ENCODE assay signal across 22 cellular contexts in the genomic region with DNA sequence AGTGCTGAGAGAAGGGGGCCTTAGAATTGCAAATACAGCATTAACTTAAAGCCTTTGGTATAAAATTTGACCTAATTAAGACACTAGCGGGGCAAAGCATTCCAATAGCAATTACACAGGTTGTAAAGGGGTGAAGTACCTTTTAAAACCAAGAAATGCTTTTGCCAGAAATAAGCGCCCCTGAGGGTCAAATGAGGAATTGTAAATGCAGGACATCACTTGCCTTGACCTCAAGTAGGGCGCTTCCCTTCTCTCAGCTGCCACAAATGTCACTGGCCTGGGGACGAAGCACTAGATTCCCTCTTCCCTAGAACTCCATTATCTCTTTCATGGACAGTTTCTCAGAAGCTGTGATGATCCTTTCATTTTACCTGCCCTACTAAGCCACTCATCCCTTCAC. TPM values are rescaled to one million over a fixed set of nuclear protein-coding genes. Genes with fewer than 3 reads are reported as not detected.
A peak's percentile ranks its signal among the peaks of the same experiment; 100 is the strongest.
DNase-seq lines count a peak whose midpoint lies in the region; FAIRE-seq and TF ChIP-seq lines count a peak whose summit lies in the region.
"Had no signal": no experiment of that assay in that cellular context is flagged by ENCODE, and none has a peak within 500 bp of the region (broad histone marks: within the 10 kb centered on the region; RNA-seq: fewer than 3 reads in every experiment).

No MANE protein-coding gene starts in this region.

- H4K8ac ChIP-seq in H9 (replicated peaks; ENCODE audit: insufficient read length, low read depth, low read length) (no peak overlapping the region), H1 (ENCODE audit: extremely low read depth, insufficient read depth, low read length) (no peak overlapping the region)

- H3K27me3 ChIP-seq in H9 (ENCODE audit: insufficient read depth, low read length) = no peaks in the 10 kb centered on the region
- H3K27me3 ChIP-seq in H1 (replicated peaks in 1 of 4; ENCODE audit: control insufficient read depth in 3 of 4, extremely low read depth in 1 of 4, insufficient read depth in 3 of 4, low read length in 3 of 4) = no peaks in the 10 kb centered on the region
- no peaks in the 10 kb centered on the region for H3K27me3 ChIP-seq in neural progenitor cell
- H3K27me3 ChIP-seq: BE2C had no signal

- no peak overlapping the region for H2BK12ac ChIP-seq in H9 (ENCODE audit: insufficient read length, low read depth, low read length)
- no peak overlapping the region for H2BK12ac ChIP-seq in H1 (ENCODE audit: low read depth, low read length)

- no peaks in the 10 kb centered on the region for H3K36me3 Mint-ChIP-seq in H9 (ENCODE audit: insufficient read depth in 1 of 3, low read depth in 3 of 3)
- no peaks in the 10 kb centered on the region for H3K36me3 Mint-ChIP-seq in neural progenitor cell
- no peaks in the 10 kb centered on the region for H3K36me3 Mint-ChIP-seq in activated CD4-positive, alpha-beta memory T cell treated with anti-CD3 and anti-CD28 coated beads, Interleukin-2, amount 10 ng/mL, durations not matched to agents 7 days and 5 days (ENCODE audit: low read depth)
- H3K36me3 Mint-ChIP-seq: IgD-negative memory B cell had no signal

- H2BK15ac ChIP-seq in H9 (ENCODE audit: low read depth, low read length) (no peak overlapping the region), H1 (ENCODE audit: low read length) (no peak overlapping the region)

- H3K79me1 ChIP-seq in H9 (ENCODE audit: insufficient read depth, low read depth, low read length, poor library complexity, severe bottlenecking) (no peaks in the 10 kb centered on the region), H1 (ENCODE audit: low read depth, low read length) (no peaks in the 10 kb centered on the region)

- WGBS in H9 (ENCODE audit: extremely low coverage, insufficient read length, low lambda C conversion rate) = no CpG with 5 or more reads among the region's 4 CpGs
- 61% methylated on average over 4 of the region's 4 CpGs; no CpG with 5 or more reads in 1 of the 2 experiments for WGBS in H1 (ENCODE audit: extremely low coverage in 1 of 2, insufficient coverage in 1 of 2, insufficient read length in 1 of 2, insufficient replicate concordance in 2 of 2, low coverage in 1 of 2, low lambda C conversion rate in 2 of 2, missing lambda C conversion rate in 1 of 2), 2 experiments

- H4K91ac ChIP-seq in H9 (ENCODE audit: insufficient read length, low read depth, low read length) = no peak overlapping the region
- H4K91ac ChIP-seq in H1 (replicated peaks; ENCODE audit: insufficient read length, low read length) = no peak overlapping the region

- H2BK120ac ChIP-seq in H9 (ENCODE audit: low read depth, low read length, poor library complexity, severe bottlenecking) = no peak overlapping the region
- no peak overlapping the region for H2BK120ac ChIP-seq in H1 (replicated peaks; ENCODE audit: low read depth, low read length)

- H2BK20ac ChIP-seq in H9 (ENCODE audit: low read depth, low read length, poor library complexity, severe bottlenecking) (no peak overlapping the region), H1 (ENCODE audit: low read length) (no peak overlapping the region)

- H3K23ac ChIP-seq in H9 (ENCODE audit: insufficient read length, low read depth, low read length) (no peak overlapping the region), H1 (ENCODE audit: insufficient read length) (no peak overlapping the region)

- H3K4me1 Mint-ChIP-seq in H9 = peaks cover 13 to 21% of the 10 kb centered on the region in 2 experiments
- peaks cover 19% of the 10 kb centered on the region for H3K4me1 Mint-ChIP-seq in neural progenitor cell
- no peaks in the 10 kb centered on the region for H3K4me1 Mint-ChIP-seq in activated CD4-positive, alpha-beta memory T cell treated with anti-CD3 and anti-CD28 coated beads, Interleukin-2, amount 10 ng/mL, durations not matched to agents 7 days and 5 days
- H3K4me1 Mint-ChIP-seq: IgD-negative memory B cell had no signal

- no peak overlapping the region for H4K5ac ChIP-seq in H9 (ENCODE audit: insufficient read length, low read depth, low read length)
- H4K5ac ChIP-seq in H1 (ENCODE audit: insufficient read length, low read depth, low read length) = no peak overlapping the region

- peak in 1 of 2 experiments; percentile 7; a peak in 1 of 4 replicates for TF ChIP-seq RAD21 in H1 (IDR thresholded peaks at IDR 0.05 in 1 of 2, conservative IDR thresholded peaks at IDR 0.05 in 1 of 2; ENCODE audit: low read depth in 2 of 2, low read length in 2 of 2)

- no peaks in the 10 kb centered on the region for H3K9me3 Mint-ChIP-seq in H9
- no peaks in the 10 kb centered on the region for H3K9me3 Mint-ChIP-seq in neural progenitor cell
- H3K9me3 Mint-ChIP-seq in activated CD4-positive, alpha-beta memory T cell treated with anti-CD3 and anti-CD28 coated beads, Interleukin-2, amount 10 ng/mL, durations not matched to agents 7 days and 5 days = no peaks in the 10 kb centered on the region
- H3K9me3 Mint-ChIP-seq: CD4-positive, alpha-beta T cell had no signal

- H3K14ac ChIP-seq in H9 (ENCODE audit: insufficient read depth, low read length) = no peak overlapping the region
- no peak overlapping the region for H3K14ac ChIP-seq in H1 (ENCODE audit: insufficient read length)

- H3K56ac ChIP-seq in H9 (ENCODE audit: insufficient read length, low read depth, low read length) (no peak overlapping the region), H1 (replicated peaks; ENCODE audit: insufficient read length, low read depth, low read length) (no peak overlapping the region)

- peak; percentile 55 for FAIRE-seq in H1 (lab: Jason Lieb, UNC)
- FAIRE-seq: A204.1, D721Med, HTR-8/SVneo had no signal

- no peak overlapping the region for H3K4me3 Mint-ChIP-seq in H9
- H3K4me3 Mint-ChIP-seq in neural progenitor cell = no peak overlapping the region
- H3K4me3 Mint-ChIP-seq in activated CD4-positive, alpha-beta memory T cell treated with anti-CD3 and anti-CD28 coated beads, Interleukin-2, amount 10 ng/mL, durations not matched to agents 7 days and 5 days = no peak overlapping the region
- H3K4me3 Mint-ChIP-seq: CD4-positive, alpha-beta T cell; IgD-negative memory B cell had no signal

- H3K9me3 ChIP-seq in H9 (ENCODE audit: control insufficient read depth, low read depth, low read length) (no peaks in the 10 kb centered on the region), H1 (ENCODE audit: insufficient read depth in 2 of 2, low read depth in 1 of 2, low read length in 1 of 2) (no peaks in the 10 kb centered on the region), neural progenitor cell (ENCODE audit: low read depth) (no peaks in the 10 kb centered on the region)
- H3K9me3 ChIP-seq: BE2C, Caco-2, HAP-1 had no signal

- H2BK5ac ChIP-seq in H9 (ENCODE audit: insufficient read length, low read length) = no peak overlapping the region
- no peak overlapping the region for H2BK5ac ChIP-seq in H1 (ENCODE audit: low read depth, low read length)

- no peak overlapping the region for H3K4me3 ChIP-seq in H1 (ENCODE audit: extremely low read depth in 1 of 4, insufficient read depth in 2 of 4, low read depth in 3 of 4, low read length in 4 of 4)
- H3K4me3 ChIP-seq in neural progenitor cell = no peak overlapping the region
- H3K4me3 ChIP-seq: HAP-1 had no signal

- no peak for TF ChIP-seq POLR2A in H1 (IDR thresholded peaks at IDR 0.05; ENCODE audit: control extremely low read depth in 1 of 2, low read depth in 2 of 2, low read length in 2 of 2)

- H2AK5ac ChIP-seq in H9 (ENCODE audit: insufficient read length, low read length) (no peak overlapping the region), H1 (ENCODE audit: low read depth, low read length) (no peak overlapping the region)

- H3K9ac ChIP-seq in H9 (ENCODE audit: extremely low read depth, insufficient read length, low read length) (no peak overlapping the region), H1 (replicated peaks in 1 of 4; ENCODE audit: extremely low read depth in 1 of 4, low read depth in 3 of 4, low read length in 3 of 4) (no peak overlapping the region), neural progenitor cell (no peak overlapping the region)

- H3K27me3 Mint-ChIP-seq in H9 (ENCODE audit: low read depth) = no peaks in the 10 kb centered on the region
- H3K27me3 Mint-ChIP-seq in neural progenitor cell (ENCODE audit: insufficient read depth, low read depth) = peaks cover 6% of the 10 kb centered on the region
- H3K27me3 Mint-ChIP-seq in activated CD4-positive, alpha-beta memory T cell treated with anti-CD3 and anti-CD28 coated beads, Interleukin-2, amount 10 ng/mL, durations not matched to agents 7 days and 5 days = no peaks in the 10 kb centered on the region
- H3K27me3 Mint-ChIP-seq: CD4-positive, alpha-beta T cell; IgD-negative memory B cell had no signal

- TF ChIP-seq CTCF in GM12872 (IDR thresholded peaks at IDR 0.05; ENCODE audit: insufficient read depth, low read depth, low read length) = peak; percentile 15; the same call in 1 of the 3 replicates
- peak; percentile 51 for TF ChIP-seq CTCF in H9 (conservative IDR thresholded peaks at IDR 0.05)
- TF ChIP-seq CTCF in H1 (IDR thresholded peaks at IDR 0.05; ENCODE audit: control extremely low read depth in 1 of 3, insufficient read depth in 1 of 3, low read depth in 1 of 3, low read length in 3 of 3) = peak in 2 of 3 experiments; percentile 32 to 36; a peak in 3 of 4 replicates
- TF ChIP-seq CTCF in neural progenitor cell (IDR thresholded peaks at IDR 0.05) = peak; percentile 5

- H3K27ac Mint-ChIP-seq in H9 (no peak overlapping the region), neural progenitor cell (no peak overlapping the region)
- H3K27ac Mint-ChIP-seq in activated CD4-positive, alpha-beta memory T cell treated with anti-CD3 and anti-CD28 coated beads, Interleukin-2, amount 10 ng/mL, durations not matched to agents 7 days and 5 days = no peak overlapping the region
- H3K27ac Mint-ChIP-seq: CD4-positive, alpha-beta T cell; IgD-negative memory B cell had no signal

- H3K23me2 ChIP-seq in H9 (ENCODE audit: insufficient read length, low read depth, low read length, poor library complexity, severe bottlenecking) = no peaks in the 10 kb centered on the region
- no peaks in the 10 kb centered on the region for H3K23me2 ChIP-seq in H1 (ENCODE audit: low read depth, low read length)

- H3K36me3 ChIP-seq in H1 (ENCODE audit: control insufficient read depth in 2 of 4, insufficient read depth in 4 of 4, low read length in 3 of 4) = no peaks in the 10 kb centered on the region
- no peaks in the 10 kb centered on the region for H3K36me3 ChIP-seq in neural progenitor cell
- H3K36me3 ChIP-seq: BE2C, HAP-1 had no signal

- H3K79me2 ChIP-seq in H9 (ENCODE audit: insufficient read depth, low read length) (no peaks in the 10 kb centered on the region), H1 (ENCODE audit: control insufficient read depth in 1 of 2, insufficient read depth in 2 of 2, low read length in 2 of 2) (no peaks in the 10 kb centered on the region), neural progenitor cell (ENCODE audit: low read depth) (no peaks in the 10 kb centered on the region)

- H3K4ac ChIP-seq in H9 (ENCODE audit: low read depth, low read length) (no peak overlapping the region), H1 (replicated peaks; ENCODE audit: insufficient read length, low read depth, low read length) (no peak overlapping the region)

- no peak overlapping the region for H3T11ph ChIP-seq in H9 (ENCODE audit: low read length)

- H3F3A ChIP-seq in neural progenitor cell (ENCODE audit: low read depth) = no peaks in the 10 kb centered on the region

- H3K4me1 ChIP-seq in H9 (ENCODE audit: insufficient read depth, low read length) = no peaks in the 10 kb centered on the region
- peaks cover 0 to 6% (median 0%) of the 10 kb centered on the region in 4 experiments; a peak in 1 of 7 replicates for H3K4me1 ChIP-seq in H1 (replicated peaks in 1 of 4; ENCODE audit: control insufficient read depth in 3 of 4, insufficient read depth in 4 of 4, low read length in 3 of 4)
- H3K4me1 ChIP-seq in neural progenitor cell = peaks cover 7% of the 10 kb centered on the region
- H3K4me1 ChIP-seq: BE2C, Caco-2, HAP-1 had no signal

- no peak for TF ChIP-seq EP300 in H1 (IDR thresholded peaks at IDR 0.05; ENCODE audit: borderline replicate concordance in 1 of 2, low read depth in 2 of 2, low read length in 2 of 2)

- H3K4me2 ChIP-seq in H9 (ENCODE audit: insufficient read depth, insufficient read length, low read length) (no peak overlapping the region), H1 (ENCODE audit: insufficient read depth in 1 of 2, low read depth in 2 of 2, low read length in 2 of 2) (no peak overlapping the region), neural progenitor cell (no peak overlapping the region)

- POLR2A ChIA-PET in H1 (lab: Charles Lee; ENCODE audit: partially characterized antibody) = no interaction called here
- POLR2A ChIA-PET in activated CD4-positive, alpha-beta memory T cell treated with anti-CD3 and anti-CD28 coated beads, Interleukin-2, amount 10 ng/mL, durations not matched to agents 7 days and 5 days (lab: Charles Lee) = no interaction called here

- H4K20me1 ChIP-seq in H9 (ENCODE audit: control insufficient read depth, insufficient read depth, insufficient read length) (no peaks in the 10 kb centered on the region), H1 (replicated peaks in 1 of 2; ENCODE audit: control insufficient read depth in 1 of 2, insufficient read depth in 2 of 2, low read length in 2 of 2) (no peaks in the 10 kb centered on the region), neural progenitor cell (ENCODE audit: low read depth) (no peaks in the 10 kb centered on the region)

- H3K27ac ChIP-seq in H9 (ENCODE audit: insufficient read length, low read depth, low read length) (no peak overlapping the region), H1 (ENCODE audit: low read depth, low read length) (no peak overlapping the region), neural progenitor cell (no peak overlapping the region)

- H2AFZ ChIP-seq in H9 (ENCODE audit: low read length) (no peak overlapping the region), H1 (ENCODE audit: low read length) (no peak overlapping the region), neural progenitor cell (replicated peaks) (no peak overlapping the region)

- CTCF ChIA-PET in H1 (lab: Charles Lee; ENCODE audit: partially characterized antibody) = interaction anchor here (0.6 to 14.6 kb wide), 26 partner anchors 8 to 1099 kb away, joined by 3 to 274 read pairs (median 4); no protein-coding TSS in a partner anchor
- CTCF ChIA-PET in activated CD4-positive, alpha-beta memory T cell treated with anti-CD3 and anti-CD28 coated beads, Interleukin-2, amount 10 ng/mL, durations not matched to agents 7 days and 5 days (lab: Charles Lee) = interaction anchor here (1.2 kb wide), 1 partner anchor 57 kb away, joined by 3 read pairs; no protein-coding TSS in a partner anchor

- no peak overlapping the region for H3K18ac ChIP-seq in H9 (ENCODE audit: insufficient read length, low read depth, low read length)
- no peak overlapping the region for H3K18ac ChIP-seq in H1 (ENCODE audit: extremely low read depth, low read length)

- DNase-seq in H9 (no peak), H1 (ENCODE audit: low read depth in 1 of 2, low spot score in 2 of 2) (no peak), neural progenitor cell (ENCODE audit: low spot score) (no peak), DMS 273 treated with DMSO at 0.1 percent for 48 hours (lab: John Stamatoyannopoulos, UW) (no peak), NCI-H128 (lab: John Stamatoyannopoulos, UW; ENCODE audit: unreplicated experiment) (no peak)
- DNase-seq in activated CD4-positive, alpha-beta memory T cell treated with anti-CD3 and anti-CD28 coated beads, Interleukin-2, amount 10 ng/mL, durations not matched to agents 7 days and 5 days = no peak
- DNase-seq: ACHN; BE2C; C1 segment of cervical spinal cord; Caco-2; CD4-positive, alpha-beta T cell; DMS153; DMS79; GDM1; GOT3; KBM-7 had no signal

RNA-seq across cellular contexts. Expression of gene SEC16B, which starts 48.3 kb away (rescaled TPM):
- total RNA-seq in H9 (2021) (0.70 and 0.83 TPM in 2 replicates), neural progenitor cell (ENCODE audit: low replicate concordance) (0.67 and 0.74 TPM in 2 replicates)
- total RNA-seq in H1 (2021; fragmentation: NEBNext Ultra II Directional; extraction: Animal tissue kit (Norgen Biotek cat#: 25700)) = 0.56 and 1.5 TPM in 2 replicates
- polyA plus RNA-seq in H1 (2011; rRNA removed) = 0.94 and 1.4 TPM in 2 replicates
- polyA plus RNA-seq in H1 (2011; cell fraction: cytosol; rRNA removed) = 1.1 TPM
- polyA plus RNA-seq in H1 (2011; cell fraction: nucleus; rRNA removed) = 3.8 TPM
- polyA plus RNA-seq in H1 (2012, experiment 1 of 2) = 0.58 to 0.92 TPM (median 0.78 TPM) in 4 replicates
- 0.24 TPM for polyA plus RNA-seq in H1 (2012, experiment 2 of 2)
- 0.57 TPM for polyA plus RNA-seq in H1 (2013, experiment 1 of 2)
- polyA plus RNA-seq in H1 (2013, experiment 2 of 2) = 0.57 TPM
- polyA minus RNA-seq in H1 (2011; rRNA and poly(A)+ RNA removed) = 0.32 and 0.79 TPM in 2 replicates
- 0.73 TPM for polyA minus RNA-seq in H1 (2011; cell fraction: cytosol; rRNA and poly(A)+ RNA removed)
- polyA minus RNA-seq in H1 (2011; cell fraction: nucleus; rRNA and poly(A)+ RNA removed) = 1.3 TPM
- total RNA-seq in activated CD4-positive, alpha-beta memory T cell treated with anti-CD3 and anti-CD28 coated beads, Interleukin-2, amount 10 ng/mL, durations not matched to agents 7 days and 5 days = not detected
- total RNA-seq: CD4-positive, alpha-beta T cell had no signal
- polyA plus RNA-seq: IgD-negative memory B cell had no signal
